ENCODE assay signal across 25 cellular contexts in the genomic region with DNA sequence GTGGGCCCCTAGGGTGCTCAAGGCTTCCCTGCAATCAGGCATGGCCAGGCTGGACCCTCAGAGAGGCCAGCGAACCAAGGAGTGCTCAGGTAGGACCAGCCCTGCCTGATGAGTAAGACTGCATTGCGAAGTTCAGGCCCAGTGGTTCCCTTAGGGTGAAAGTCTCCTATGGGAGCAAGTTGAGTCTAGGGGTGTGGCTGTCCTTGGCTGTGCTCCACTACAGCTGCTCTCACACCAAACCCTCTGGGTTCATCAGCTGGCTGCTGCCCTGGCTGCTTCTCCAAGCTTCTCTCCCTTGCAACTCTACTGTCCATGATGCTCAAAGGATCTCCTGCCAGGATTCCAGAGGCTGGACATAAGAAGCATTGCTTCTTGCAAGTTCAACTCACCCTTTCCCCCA. TPM values are rescaled to one million over a fixed set of nuclear protein-coding genes. Genes with fewer than 3 reads are reported as not detected.
DNase-seq lines count a peak whose midpoint lies in the region; ATAC-seq, FAIRE-seq and TF ChIP-seq lines count a peak whose summit lies in the region.
"Had no signal": no experiment of that assay in that cellular context is flagged by ENCODE, and none has a peak within 500 bp of the region (broad histone marks: within the 10 kb centered on the region; RNA-seq: fewer than 3 reads in every experiment).

No MANE protein-coding gene starts in this region.

- no peak overlapping the region for H3K27ac ChIP-seq in right lobe of liver
- no peak overlapping the region for H3K27ac ChIP-seq in PC-9
- H3K27ac ChIP-seq: A549, C4-2B had no signal

- peak; percentile 2 for DNase-seq in AG10803 (ENCODE audit: low read depth)
- peak; percentile 16 for DNase-seq in NB4 (ENCODE audit: low read depth)
- peak; percentile 18 for DNase-seq in choroid plexus epithelial cell (ENCODE audit: low read depth)
- no peak for DNase-seq in right lobe of liver
- DNase-seq in SW480 (ENCODE audit: low spot score) = no peak
- no peak for DNase-seq in GM13977 (ENCODE audit: low spot score)
- DNase-seq in GM12892 (ENCODE audit: insufficient read length) = no peak
- DNase-seq in PC-9 = no peak
- DNase-seq: activated CD4-positive, alpha-beta T cell treated with anti-CD3 and anti-CD28 coated beads for 48 hours; activated gamma-delta T cell treated with Interleukin-2 at 50 U/mL for 16 hours; HFFc6; NCI-H1930; NCI-H446; NK-92 treated with Interleukin-12 subunit alpha and Interleukin-12 subunit beta, amount 100 ng/mL, for 24 hours; SW 1271 had no signal

- TF ChIP-seq POLR2A in NB4 (IDR thresholded peaks at IDR 0.05; ENCODE audit: extremely low read depth, insufficient read length) (no peak), right lobe of liver (IDR thresholded peaks at IDR 0.05) (no peak), GM12892 (IDR thresholded peaks at IDR 0.05; ENCODE audit: low read depth, low read length) (no peak)

- no peak for FAIRE-seq in GM12892 (lab: Jason Lieb, UNC)
- FAIRE-seq: A549, G401.6, TTC549 had no signal

- in situ Hi-C loops in GM13977 (cut with MboI; ENCODE audit: low pct_unique_long_range_greater_than_20kb, low sequenced_read_pairs, unreplicated experiment) = no loop called here

- no peaks in the 10 kb centered on the region for H3K9me2 ChIP-seq in PC-9 (ENCODE audit: insufficient read depth)

- WGBS in right lobe of liver (ENCODE audit: insufficient coverage, low coverage, low lambda C conversion rate, missing lambda C conversion rate) = no CpG with 5 or more reads among the region's 2 CpGs

- TF ChIP-seq CTCF in AG10803 (conservative IDR thresholded peaks at IDR 0.05; ENCODE audit: low read length) (no peak), NB4 (IDR thresholded peaks at IDR 0.05; ENCODE audit: low read depth, low read length) (no peak), choroid plexus epithelial cell (conservative IDR thresholded peaks at IDR 0.05; ENCODE audit: low read depth, low read length) (no peak), right lobe of liver (IDR thresholded peaks at IDR 0.05) (no peak), GM13977 (IDR thresholded peaks at IDR 0.05; ENCODE audit: extremely low read depth, insufficient read depth, missing control alignments) (no peak), PC-9 (conservative IDR thresholded peaks at IDR 0.05) (no peak)

- no peaks in the 10 kb centered on the region for H4K20me1 ChIP-seq in PC-9 (ENCODE audit: insufficient read depth)

- no peaks in the 10 kb centered on the region for H3K27me3 ChIP-seq in right lobe of liver
- no peaks in the 10 kb centered on the region for H3K27me3 ChIP-seq in PC-9 (ENCODE audit: insufficient read depth, low read depth)
- H3K27me3 ChIP-seq: dorsolateral prefrontal cortex had no signal

- POLR2A ChIA-PET in PC-9 (lab: Charles Lee; ENCODE audit: unreplicated experiment) = no interaction called here

- H3K9me3 ChIP-seq in right lobe of liver = no peaks in the 10 kb centered on the region
- no peaks in the 10 kb centered on the region for H3K9me3 ChIP-seq in PC-9 (ENCODE audit: insufficient read depth, low read depth)
- H3K9me3 ChIP-seq: A549 had no signal

- BruUV-seq in PC-9 (replicated peaks; lab: Mats Ljungman, UMichigan) = no TSS peak

- H2AFZ ChIP-seq in PC-9 = no peak overlapping the region

- H3K4me3 ChIP-seq in AG10803 (ENCODE audit: low read length) (no peak overlapping the region), NB4 (ENCODE audit: low read depth, low read length) (no peak overlapping the region), choroid plexus epithelial cell (ENCODE audit: low read depth, low read length) (no peak overlapping the region), right lobe of liver (no peak overlapping the region), PC-9 (no peak overlapping the region)
- H3K4me3 ChIP-seq: A549, dorsolateral prefrontal cortex had no signal

- CTCF ChIA-PET in PC-9 (lab: Charles Lee) = no interaction called here

- H3F3A ChIP-seq in PC-9 (ENCODE audit: insufficient read depth, low read depth) = no peaks in the 10 kb centered on the region

- peak; percentile 44 to 79 (median 56) for ATAC-seq in right lobe of liver
- ATAC-seq: Right ventricle myocardium inferior had no signal

- intact Hi-C loops in right lobe of liver (cut with DNase I) (no loop called here), PC-9 (cut with micrococcal nuclease; ENCODE audit: unreplicated experiment) (no loop called here)

- H3K4me1 ChIP-seq in right lobe of liver (no peaks in the 10 kb centered on the region), PC-9 (replicated peaks; ENCODE audit: insufficient read depth) (no peaks in the 10 kb centered on the region)

- H3K4me2 ChIP-seq in PC-9 = no peak overlapping the region
- H3K4me2 ChIP-seq: A549 had no signal

- H3K36me3 ChIP-seq in right lobe of liver (no peaks in the 10 kb centered on the region), PC-9 (ENCODE audit: low read depth) (no peaks in the 10 kb centered on the region)

- no peaks in the 10 kb centered on the region for H3K79me2 ChIP-seq in PC-9 (ENCODE audit: low read depth)

RNA-seq across cellular contexts. Expression of a gene that starts 18.7 kb away (rescaled TPM):
- total RNA-seq in right lobe of liver (not detected), PC-9 (2021) (8.2 and 11.4 TPM in 2 replicates)
- polyA plus RNA-seq in GM12892 (2012; ENCODE audit: missing spikeins) = not detected
- total RNA-seq: cardiac septum, epithelial cell of proximal tubule, HFFc6, liver, osteocyte, Right ventricle myocardium inferior had no signal
- polyA plus RNA-seq: A549, liver had no signal

RNA-seq across cellular contexts. Expression of a gene that starts 55.9 kb away (rescaled TPM):
- 100 to 1,000 TPM; 272 to 652 (median 433) TPM for total RNA-seq in right lobe of liver
- 56.4 TPM for polyA plus RNA-seq in GM12892 (2012; ENCODE audit: missing spikeins)
- 93.0 and 105 TPM in 2 replicates for total RNA-seq in PC-9 (2021)

RNA-seq across cellular contexts. Expression of a gene that starts 56.2 kb away (rescaled TPM):
- total RNA-seq in right lobe of liver (10 to 100 TPM; 22.5 to 33.2 (median 27.2) TPM), PC-9 (2021) (11.3 and 15.9 TPM in 2 replicates)
- polyA plus RNA-seq in GM12892 (2012; ENCODE audit: missing spikeins) = 24.6 TPM

Comparison
In these comparisons a context has a peak if more than half of its experiments do, and no peak if none do; other contexts are left out.
1. DNase-seq: peak in AG10803 (single experiment), NB4 (single experiment) and choroid plexus epithelial cell (single experiment); none in right lobe of liver (0 of 3), SW480 (single experiment), GM13977 (single experiment), GM12892 (single experiment) and PC-9 (0 of 2).